In the genomic region with DNA sequence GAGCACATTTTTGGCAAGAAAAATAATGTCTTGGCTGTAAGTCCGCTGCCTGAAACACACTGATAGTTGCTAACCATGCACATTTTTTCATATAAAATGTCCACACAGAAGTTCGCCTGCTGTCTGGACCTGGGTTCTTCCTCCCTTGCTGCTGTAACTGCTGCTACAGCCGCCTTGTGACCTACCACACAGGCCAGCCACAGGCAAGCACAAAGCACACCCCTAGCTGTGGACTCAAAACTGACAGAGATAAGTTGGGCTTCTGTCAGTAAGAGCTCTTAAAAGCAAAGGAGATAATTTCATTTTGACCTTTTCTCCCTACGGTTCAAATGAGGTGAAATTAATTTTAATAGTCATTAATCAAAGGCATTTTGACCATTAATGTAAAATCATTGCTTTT, we compare ENCODE assay signal across 28 cellular contexts.
"Had no signal": no experiment of that assay in that cellular context is flagged by ENCODE, and none has a peak within 500 bp of the region (broad histone marks: within the 10 kb centered on the region; RNA-seq: fewer than 3 reads in every experiment).

No MANE protein-coding gene starts in this region.

- H3K4me3 Mint-ChIP-seq: natural killer cell; nephron; neural progenitor cell; stimulated activated effector memory CD8-positive, alpha-beta T cell treated with anti-CD3 and anti-CD28 coated beads, Interleukin-12 subunit alpha, Interleukin-12 subunit beta, amount 100 ng/mL, for 72 hours; stimulated activated naive B cell treated with anti-CD40 and anti-IgM and Interleukin-4, amounts not matched to agents 10 μg/mL and 1 μg/mL and 100 μg/mL, for 72 hours; stimulated activated naive CD8-positive, alpha-beta T cell treated with anti-CD3 and anti-CD28 coated beads, Interleukin-15, Interleukin-2, amounts not matched to agents 100 ng/mL and 50 ng/mL, for 24 hours had no signal

- H3K9me3 ChIP-seq: ovary, prostate gland, right lobe of liver, sigmoid colon, stomach, thoracic aorta, thyroid gland, tibial nerve, upper lobe of left lung, vagina had no signal

- H3K27me3 Mint-ChIP-seq: stimulated activated naive B cell treated with anti-CD40 and anti-IgM and Interleukin-4, amounts not matched to agents 10 μg/mL and 1 μg/mL and 100 μg/mL, for 72 hours; stimulated activated naive CD8-positive, alpha-beta T cell treated with anti-CD3 and anti-CD28 coated beads, Interleukin-15, Interleukin-2, amounts not matched to agents 100 ng/mL and 50 ng/mL, for 24 hours had no signal

- H3K27ac ChIP-seq: neural progenitor cell, ovary, parathyroid adenoma, prostate gland, right lobe of liver, sigmoid colon, stomach, thoracic aorta, thyroid gland, tibial nerve, upper lobe of left lung, vagina had no signal

- H3K9me3 Mint-ChIP-seq: nephron; neural progenitor cell; stimulated activated effector memory CD8-positive, alpha-beta T cell treated with anti-CD3 and anti-CD28 coated beads, Interleukin-12 subunit alpha, Interleukin-12 subunit beta, amount 100 ng/mL, for 72 hours; stimulated activated naive CD8-positive, alpha-beta T cell treated with anti-CD3 and anti-CD28 coated beads, Interleukin-15, Interleukin-2, amounts not matched to agents 100 ng/mL and 50 ng/mL, for 24 hours had no signal

- H3K27ac Mint-ChIP-seq: natural killer cell; neural progenitor cell; stimulated activated effector memory CD8-positive, alpha-beta T cell treated with anti-CD3 and anti-CD28 coated beads, Interleukin-12 subunit alpha, Interleukin-12 subunit beta, amount 100 ng/mL, for 72 hours; stimulated activated naive B cell treated with anti-CD40 and anti-IgM and Interleukin-4, amounts not matched to agents 10 μg/mL and 1 μg/mL and 100 μg/mL, for 72 hours; stimulated activated naive CD8-positive, alpha-beta T cell treated with anti-CD3 and anti-CD28 coated beads, Interleukin-15, Interleukin-2, amounts not matched to agents 100 ng/mL and 50 ng/mL, for 24 hours had no signal

- H3K4me1 ChIP-seq: neural progenitor cell, parathyroid adenoma, prostate gland, right lobe of liver, sigmoid colon, stomach, thyroid gland, tibial nerve, upper lobe of left lung, vagina had no signal

- H3K4me3 ChIP-seq: neural progenitor cell, ovary, prostate gland, right lobe of liver, sigmoid colon, stomach, thoracic aorta, thyroid gland, tibial nerve, upper lobe of left lung, vagina had no signal

- H3K4me1 Mint-ChIP-seq: natural killer cell; neural progenitor cell; stimulated activated effector memory CD8-positive, alpha-beta T cell treated with anti-CD3 and anti-CD28 coated beads, Interleukin-12 subunit alpha, Interleukin-12 subunit beta, amount 100 ng/mL, for 72 hours had no signal

- ATAC-seq: natural killer cell; right lobe of liver; stimulated activated effector memory CD8-positive, alpha-beta T cell treated with anti-CD3 and anti-CD28 coated beads, Interleukin-12 subunit alpha, Interleukin-12 subunit beta, amount 100 ng/mL, for 72 hours; stimulated activated naive B cell treated with anti-CD40 and anti-IgM and Interleukin-4, amounts not matched to agents 10 μg/mL and 1 μg/mL and 100 μg/mL, for 72 hours had no signal

- H3K36me3 ChIP-seq: neural progenitor cell, ovary, prostate gland, right lobe of liver, sigmoid colon, stomach, thoracic aorta, thyroid gland, tibial nerve, upper lobe of left lung, vagina had no signal

- DNase-seq: natural killer cell; occipital lobe; ovary; posterior cingulate gyrus; retina; right cardiac atrium; right lobe of liver; sigmoid colon; small intestine; stimulated activated CD4-positive, alpha-beta T cell treated with anti-CD3 and anti-CD28 coated beads, Interleukin-15, amount 100 ng/mL, for 24 hours; stimulated activated CD4-positive, alpha-beta T cell treated with anti-CD3 and anti-CD28 coated beads, Interleukin-2, amount 100 ng/mL, for 24 hours; stimulated activated CD4-positive, alpha-beta T cell treated with anti-CD3 and anti-CD28 coated beads, Interleukin-2, amount 100 ng/mL, for 48 hours; stimulated activated CD4-positive, alpha-beta T cell treated with anti-CD3 and anti-CD28 coated beads, Interleukin-4, amount 100 ng/mL, for 24 hours; stimulated activated naive B cell treated with anti-CD40 and anti-IgM and Interleukin-4, amounts not matched to agents 10 μg/mL and 1 μg/mL and 100 μg/mL, for 72 hours; stimulated activated naive CD4-positive, alpha-beta T cell treated with Interleukin-2 at 50 U/mL for 16 hours; stomach; thyroid gland; trophoblast cell; upper lobe of left lung had no signal

- H3K27me3 ChIP-seq: neural progenitor cell, ovary, right lobe of liver, sigmoid colon, stomach, thyroid gland, tibial nerve, upper lobe of left lung, vagina had no signal

- H3K36me3 Mint-ChIP-seq: natural killer cell; neural progenitor cell; stimulated activated effector memory CD8-positive, alpha-beta T cell treated with anti-CD3 and anti-CD28 coated beads, Interleukin-12 subunit alpha, Interleukin-12 subunit beta, amount 100 ng/mL, for 72 hours had no signal
